Comparison of ENCODE assay signal across 15 cellular contexts in genomic region chr1:200336901-200337391, GRCh38.
DNase-seq lines count a peak whose midpoint lies in the region; ATAC-seq and TF ChIP-seq lines count a peak whose summit lies in the region.
"Had no signal": no experiment of that assay in that cellular context is flagged by ENCODE, and none has a peak within 500 bp of the region (broad histone marks: within the 10 kb centered on the region; RNA-seq: fewer than 3 reads in every experiment).

No MANE protein-coding gene starts in this region.

- H3K9me3 ChIP-seq in right atrium auricular region: no peaks in the 10 kb centered on the region
- H3K9me3 ChIP-seq: thyroid gland had no signal

- no peak; the same call in 1 of the 2 replicates for ATAC-seq in WTC11
- ATAC-seq in stimulated activated naive B cell treated with anti-CD40 and anti-IgM and Interleukin-4, amounts not matched to agents 10 μg/mL and 1 μg/mL and 100 μg/mL, for 72 hours (replicated peaks): no peak
- no peak for ATAC-seq in activated CD8-positive, alpha-beta memory T cell treated with anti-CD3 and anti-CD28 coated beads, Interleukin-2, amount 10 ng/mL, durations not matched to agents 7 days and 5 days
- no peak for ATAC-seq in Right ventricle myocardium superior (ENCODE audit: poor library complexity)
- ATAC-seq: GM12878, natural killer cell had no signal

- no peaks in the 10 kb centered on the region for H3K27me3 ChIP-seq in right atrium auricular region
- H3K27me3 ChIP-seq: thyroid gland had no signal

- H3K27ac Mint-ChIP-seq in WTC11: peak overlapping the region; percentile 94
- peak overlapping the region; percentile 86 for H3K27ac Mint-ChIP-seq in stimulated activated naive B cell treated with anti-CD40 and anti-IgM and Interleukin-4, amounts not matched to agents 10 μg/mL and 1 μg/mL and 100 μg/mL, for 72 hours
- H3K27ac Mint-ChIP-seq in activated CD8-positive, alpha-beta memory T cell treated with anti-CD3 and anti-CD28 coated beads, Interleukin-2, amount 10 ng/mL, durations not matched to agents 7 days and 5 days: no peak overlapping the region
- H3K27ac Mint-ChIP-seq: natural killer cell had no signal

- no peak overlapping the region for H3K4me3 ChIP-seq in right atrium auricular region
- H3K4me3 ChIP-seq: GM12878, thyroid gland had no signal

- H3K4me1 ChIP-seq in right atrium auricular region: no peaks in the 10 kb centered on the region
- H3K4me1 ChIP-seq: thyroid gland had no signal

- H3K4me1 Mint-ChIP-seq in WTC11: peaks cover 38% of the 10 kb centered on the region
- H3K4me1 Mint-ChIP-seq in stimulated activated naive B cell treated with anti-CD40 and anti-IgM and Interleukin-4, amounts not matched to agents 10 μg/mL and 1 μg/mL and 100 μg/mL, for 72 hours: peaks cover 19 to 36% of the 10 kb centered on the region in 2 donors
- peaks cover 5% of the 10 kb centered on the region for H3K4me1 Mint-ChIP-seq in activated CD8-positive, alpha-beta memory T cell treated with anti-CD3 and anti-CD28 coated beads, Interleukin-2, amount 10 ng/mL, durations not matched to agents 7 days and 5 days

- TF ChIP-seq CTCF in right atrium auricular region (IDR thresholded peaks at IDR 0.05) (no peak), WTC11 (IDR thresholded peaks at IDR 0.05) (no peak)

- POLR2A ChIA-PET in WTC11 (lab: Charles Lee): no interaction called here

- intact Hi-C loops in cardiac septum (cut with DNase I) (no loop called here), Right ventricle myocardium superior (cut with DNase I) (no loop called here)

- H3K36me3 ChIP-seq in right atrium auricular region: no peaks in the 10 kb centered on the region
- H3K36me3 ChIP-seq: thyroid gland had no signal

- H3K4me3 Mint-ChIP-seq in WTC11: no peak overlapping the region
- H3K4me3 Mint-ChIP-seq in stimulated activated naive B cell treated with anti-CD40 and anti-IgM and Interleukin-4, amounts not matched to agents 10 μg/mL and 1 μg/mL and 100 μg/mL, for 72 hours: no peak overlapping the region
- H3K4me3 Mint-ChIP-seq in activated CD8-positive, alpha-beta memory T cell treated with anti-CD3 and anti-CD28 coated beads, Interleukin-2, amount 10 ng/mL, durations not matched to agents 7 days and 5 days: no peak overlapping the region
- H3K4me3 Mint-ChIP-seq: activated T-cell treated with anti-CD3 and anti-CD28 coated beads, Interleukin-2, amount 50 U/mL, for 24 hours; natural killer cell had no signal

- H3K9me3 Mint-ChIP-seq in WTC11: no peaks in the 10 kb centered on the region
- H3K9me3 Mint-ChIP-seq in stimulated activated naive B cell treated with anti-CD40 and anti-IgM and Interleukin-4, amounts not matched to agents 10 μg/mL and 1 μg/mL and 100 μg/mL, for 72 hours: no peaks in the 10 kb centered on the region
- H3K9me3 Mint-ChIP-seq in activated CD8-positive, alpha-beta memory T cell treated with anti-CD3 and anti-CD28 coated beads, Interleukin-2, amount 10 ng/mL, durations not matched to agents 7 days and 5 days (ENCODE audit: low read depth): no peaks in the 10 kb centered on the region
- H3K9me3 Mint-ChIP-seq: activated T-cell treated with anti-CD3 and anti-CD28 coated beads, Interleukin-2, amount 50 U/mL, for 24 hours; natural killer cell had no signal

- H3K27me3 Mint-ChIP-seq in WTC11 (ENCODE audit: low read depth): no peaks in the 10 kb centered on the region
- no peaks in the 10 kb centered on the region for H3K27me3 Mint-ChIP-seq in stimulated activated naive B cell treated with anti-CD40 and anti-IgM and Interleukin-4, amounts not matched to agents 10 μg/mL and 1 μg/mL and 100 μg/mL, for 72 hours
- H3K27me3 Mint-ChIP-seq in activated CD8-positive, alpha-beta memory T cell treated with anti-CD3 and anti-CD28 coated beads, Interleukin-2, amount 10 ng/mL, durations not matched to agents 7 days and 5 days: no peaks in the 10 kb centered on the region
- H3K27me3 Mint-ChIP-seq: activated T-cell treated with anti-CD3 and anti-CD28 coated beads, Interleukin-2, amount 50 U/mL, for 24 hours had no signal

- CTCF ChIA-PET in WTC11 (lab: Charles Lee): interaction anchor here (1.2 to 1.9 kb wide), 3 partner anchors 9 to 39 kb away, joined by 4 to 7 read pairs (median 5); no protein-coding TSS in a partner anchor
- CTCF ChIA-PET in activated CD8-positive, alpha-beta memory T cell treated with anti-CD3 and anti-CD28 coated beads, Interleukin-2, amount 10 ng/mL, durations not matched to agents 7 days and 5 days (lab: Charles Lee): no interaction called here

- DNase-seq in right atrium auricular region (ENCODE audit: low spot score) (peak; percentile 13), cardiac septum (ENCODE audit: low spot score) (no peak), WTC11 (ENCODE audit: low spot score) (no peak), islet precursor cell (peak; percentile 61), mucosa of gallbladder (ENCODE audit: low spot score) (no peak), Right ventricle myocardium superior (no peak)
- DNase-seq in stimulated activated naive B cell treated with anti-CD40 and anti-IgM and Interleukin-4, amounts not matched to agents 10 μg/mL and 1 μg/mL and 100 μg/mL, for 72 hours: no peak
- no peak for DNase-seq in activated CD8-positive, alpha-beta memory T cell treated with anti-CD3 and anti-CD28 coated beads, Interleukin-2, amount 10 ng/mL, durations not matched to agents 7 days and 5 days
- DNase-seq: activated CD4-positive, CD25-positive, alpha-beta regulatory T cell; activated T-cell treated with anti-CD3 and anti-CD28 coated beads, Interleukin-2, amount 50 U/mL, for 24 hours; aorta; natural killer cell; NCI-H1694 treated with DMSO at 0.1 percent for 48 hours; thyroid gland had no signal

- H3K27ac ChIP-seq in right atrium auricular region: no peak overlapping the region
- H3K27ac ChIP-seq: thyroid gland had no signal

- H3K36me3 Mint-ChIP-seq in WTC11: peaks cover 3% of the 10 kb centered on the region; the same call in 1 of the 2 replicates
- no peaks in the 10 kb centered on the region for H3K36me3 Mint-ChIP-seq in stimulated activated naive B cell treated with anti-CD40 and anti-IgM and Interleukin-4, amounts not matched to agents 10 μg/mL and 1 μg/mL and 100 μg/mL, for 72 hours
- no peaks in the 10 kb centered on the region for H3K36me3 Mint-ChIP-seq in activated CD8-positive, alpha-beta memory T cell treated with anti-CD3 and anti-CD28 coated beads, Interleukin-2, amount 10 ng/mL, durations not matched to agents 7 days and 5 days
- H3K36me3 Mint-ChIP-seq: natural killer cell had no signal

TF ChIP-seq in WTC11, 78 proteins besides CTCF, POLR2A, EP300 and RAD21 (continues in another document):
- TF ChIP-seq TP53 (CRISPR knock-in tag; IDR thresholded peaks at IDR 0.05): no peak
- no peak for TF ChIP-seq E2F4 (CRISPR knock-in tag; IDR thresholded peaks at IDR 0.05; ENCODE audit: borderline replicate concordance, low read depth)
- no peak for TF ChIP-seq NR3C1 (CRISPR knock-in tag; conservative IDR thresholded peaks at IDR 0.05; ENCODE audit: low read depth)
- no peak for TF ChIP-seq NR2C2 (CRISPR knock-in tag; IDR thresholded peaks at IDR 0.05)
- TF ChIP-seq ZNF396 (CRISPR knock-in tag; IDR thresholded peaks at IDR 0.05; ENCODE audit: borderline replicate concordance): no peak
- no peak for TF ChIP-seq SP1 (CRISPR knock-in tag; conservative IDR thresholded peaks at IDR 0.05)
- TF ChIP-seq PRDM15 (CRISPR knock-in tag; IDR thresholded peaks at IDR 0.05): no peak
- TF ChIP-seq ATF2 (CRISPR knock-in tag; IDR thresholded peaks at IDR 0.05; ENCODE audit: borderline replicate concordance, low read depth): no peak
- TF ChIP-seq OVOL2 (CRISPR knock-in tag; IDR thresholded peaks at IDR 0.05; ENCODE audit: borderline replicate concordance): no peak

Comparison
In these comparisons a context has a peak if more than half of its experiments do, and no peak if none do; other contexts are left out.
1. DNase-seq: peak in right atrium auricular region (single experiment) and islet precursor cell (single experiment); none in cardiac septum (single experiment), WTC11 (single experiment), stimulated activated naive B cell treated with anti-CD40 and anti-IgM and Interleukin-4, amounts not matched to agents 10 μg/mL and 1 μg/mL and 100 μg/mL, for 72 hours (single experiment), mucosa of gallbladder (single experiment), activated CD8-positive, alpha-beta memory T cell treated with anti-CD3 and anti-CD28 coated beads, Interleukin-2, amount 10 ng/mL, durations not matched to agents 7 days and 5 days (single experiment) and Right ventricle myocardium superior (single experiment).